Comparison of ENCODE assay signal across 8 cellular contexts in genomic region chr2:216606551-216607527, GRCh38. TPM values are rescaled to one million over a fixed set of nuclear protein-coding genes. Genes with fewer than 3 reads are reported as not detected.
DNase-seq lines count a peak whose midpoint lies in the region; ATAC-seq and TF ChIP-seq lines count a peak whose summit lies in the region.

No MANE protein-coding gene starts in this region.

- peaks cover 10 to 37% of the 10 kb centered on the region in 2 donors for H3K27me3 Mint-ChIP-seq in CD8-positive, alpha-beta memory T cell
- H3K27me3 Mint-ChIP-seq in nephron (ENCODE audit: low read depth): peaks cover 18% of the 10 kb centered on the region

- H3K9me3 ChIP-seq in CD8-positive, alpha-beta memory T cell (ENCODE audit: low read length): no peaks in the 10 kb centered on the region
- no peaks in the 10 kb centered on the region for H3K9me3 ChIP-seq in HUES64 (ENCODE audit: insufficient read depth, low read depth, low read length)

- ATAC-seq in GM21367 (IDR thresholded peaks at IDR 0.05; ENCODE audit: unreplicated experiment) (peak; percentile 90), foreskin keratinocyte (no peak)

- no peak overlapping the region for H3K27ac ChIP-seq in CD8-positive, alpha-beta memory T cell (ENCODE audit: low read depth, low read length)
- no peak overlapping the region for H3K27ac ChIP-seq in HUES64 (ENCODE audit: low read depth, low read length)
- no peak overlapping the region for H3K27ac ChIP-seq in foreskin keratinocyte

- no peak overlapping the region for H3K4me3 ChIP-seq in CD8-positive, alpha-beta memory T cell (ENCODE audit: low read length)
- peak overlapping the region; percentile 32 for H3K4me3 ChIP-seq in HUES64 (ENCODE audit: low read length)

- peaks cover 9% of the 10 kb centered on the region for H3K4me1 ChIP-seq in CD8-positive, alpha-beta memory T cell (ENCODE audit: insufficient read depth, low read length)
- peaks cover 32% of the 10 kb centered on the region for H3K4me1 ChIP-seq in HUES64 (ENCODE audit: insufficient read depth, low read length)
- H3K4me1 ChIP-seq in foreskin keratinocyte: no peaks in the 10 kb centered on the region

- CTCF ChIA-PET in CD8-positive, alpha-beta memory T cell (lab: Charles Lee): no interaction called here

- 50% methylated on average over 30 of the region's 30 CpGs for WGBS in HUES64

- no peaks in the 10 kb centered on the region for H3K9me3 Mint-ChIP-seq in CD8-positive, alpha-beta memory T cell
- no peaks in the 10 kb centered on the region for H3K9me3 Mint-ChIP-seq in nephron

- H3K4me1 Mint-ChIP-seq in CD8-positive, alpha-beta memory T cell: peaks cover 8 to 15% (median 10%) of the 10 kb centered on the region in 3 donors
- peaks cover 27% of the 10 kb centered on the region for H3K4me1 Mint-ChIP-seq in nephron

- peak in 4 of 5 donors; percentile 4 to 32 (median 13) for DNase-seq in CD8-positive, alpha-beta memory T cell
- DNase-seq in activated CD8-positive, alpha-beta memory T cell treated with anti-CD3 and anti-CD28 coated beads for 4 hours (ENCODE audit: low read depth in 2 of 2): peak; percentile 19 to 27
- DNase-seq in foreskin keratinocyte: no peak
- no peak for DNase-seq in AG08396 (ENCODE audit: low spot score)
- no peak for DNase-seq in central memory CD4-positive, alpha-beta T cell

- H3K27me3 ChIP-seq in CD8-positive, alpha-beta memory T cell (ENCODE audit: insufficient read depth, low read length, poor library complexity, severe bottlenecking): no peaks in the 10 kb centered on the region
- H3K27me3 ChIP-seq in HUES64 (ENCODE audit: insufficient read depth, low read length) (no peaks in the 10 kb centered on the region; the same call in 1 of the 2 replicates), foreskin keratinocyte (peaks cover 51% of the 10 kb centered on the region)

- H3K4me3 Mint-ChIP-seq in CD8-positive, alpha-beta memory T cell: peak overlapping the region in 6 of 7 donors; percentile 41 to 70 (median 54)
- peak overlapping the region; percentile 31 to 65 (median 31) for H3K4me3 Mint-ChIP-seq in nephron

- TF ChIP-seq CTCF in nephron (IDR thresholded peaks at IDR 0.05; ENCODE audit: unreplicated experiment in 3 of 3) (no peak), foreskin keratinocyte (conservative IDR thresholded peaks at IDR 0.05) (no peak)

- POLR2A ChIA-PET in CD8-positive, alpha-beta memory T cell (lab: Charles Lee): no interaction called here

- no peaks in the 10 kb centered on the region for H3K36me3 Mint-ChIP-seq in CD8-positive, alpha-beta memory T cell
- no peaks in the 10 kb centered on the region for H3K36me3 Mint-ChIP-seq in nephron (ENCODE audit: low read depth)

- no peaks in the 10 kb centered on the region for H3K36me3 ChIP-seq in CD8-positive, alpha-beta memory T cell (ENCODE audit: insufficient read depth, low read length)
- no peaks in the 10 kb centered on the region for H3K36me3 ChIP-seq in HUES64 (ENCODE audit: insufficient read depth, low read length)

- peak overlapping the region in 5 of 8 donors; percentile 14 to 85 (median 66) for H3K27ac Mint-ChIP-seq in CD8-positive, alpha-beta memory T cell
- H3K27ac Mint-ChIP-seq in nephron: peak overlapping the region in 2 of 3 experiments; percentile 6 to 62

- H3K9ac ChIP-seq in HUES64 (ENCODE audit: low read depth, low read length): peak overlapping the region; percentile 4

RNA-seq across cellular contexts. Expression of gene IGFBP2, which starts 26.4 kb away (rescaled TPM):
- 1 to 10 TPM in 1 of 2 experiments, under 1 TPM in 1; 0.84 to 1.1 TPM for total RNA-seq in CD8-positive, alpha-beta memory T cell
- polyA plus RNA-seq in CD8-positive, alpha-beta memory T cell: 1.2 TPM
- polyA plus RNA-seq in HUES64 (2013, experiment 1 of 2): 353 TPM
- polyA plus RNA-seq in HUES64 (2013, experiment 2 of 2): 448 TPM
- 33.9 and 46.8 TPM in 2 replicates for total RNA-seq in foreskin keratinocyte
- 41.4 and 55.5 TPM in 2 replicates for polyA plus RNA-seq in foreskin keratinocyte

Comparison
In these comparisons a context has a peak if more than half of its experiments do, and no peak if none do; other contexts are left out.
1. DNase-seq: peak in CD8-positive, alpha-beta memory T cell (4 of 5) and activated CD8-positive, alpha-beta memory T cell treated with anti-CD3 and anti-CD28 coated beads for 4 hours (2 of 2); none in foreskin keratinocyte (0 of 2), AG08396 (single experiment) and central memory CD4-positive, alpha-beta T cell (single experiment).
2. RNA of gene IGFBP2, which starts 26.4 kb away (total RNA-seq): 33.9 to 46.8 TPM in foreskin keratinocyte; 0.84 to 1.1 TPM in CD8-positive, alpha-beta memory T cell; every median in the first group is over 10 times any median in the second.